In the genomic region with DNA sequence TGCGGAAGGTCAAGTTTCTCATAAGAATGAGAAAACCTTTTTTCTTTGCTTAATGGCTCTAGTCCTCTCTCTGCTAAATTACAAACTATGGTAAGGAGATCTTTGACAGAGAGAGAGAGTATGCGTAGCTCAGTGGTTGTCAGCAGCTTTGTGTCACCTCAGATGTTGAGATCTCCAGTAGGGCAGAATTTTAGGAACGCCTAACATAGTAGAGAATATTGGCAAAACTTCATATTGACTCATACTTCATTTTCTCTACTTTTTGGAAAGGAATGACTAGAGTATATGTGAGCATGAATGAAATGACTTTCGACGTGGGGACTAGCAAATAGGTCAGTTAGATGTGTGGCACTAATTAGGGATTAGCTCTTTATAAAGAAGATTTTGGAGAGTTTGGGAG, we compare ENCODE assay signal across 26 cellular contexts.
"Had no signal": no experiment of that assay in that cellular context is flagged by ENCODE, and none has a peak within 500 bp of the region (broad histone marks: within the 10 kb centered on the region; RNA-seq: fewer than 3 reads in every experiment).

No MANE protein-coding gene starts in this region.

- H3K27ac Mint-ChIP-seq: activated CD4-positive, alpha-beta memory T cell treated with anti-CD3 and anti-CD28 coated beads, Interleukin-2, amount 10 ng/mL, durations not matched to agents 7 days and 5 days; activated CD4-positive, alpha-beta T cell treated with anti-CD3 and anti-CD28 coated beads for 36 hours; activated naive CD4-positive, alpha-beta T cell treated with anti-CD3 and anti-CD28 coated beads, Interleukin-2, amount 10 ng/mL, durations not matched to agents 7 days and 5 days; activated naive CD8-positive, alpha-beta T cell treated with anti-CD3 and anti-CD28 coated beads for 36 hours; activated T-helper 2 cell treated with anti-CD3 and anti-CD28 coated beads, Interferon-gamma antibody, Interleukin-2, Interleukin-4, amounts not matched to agents 10 μg/mL and 5 μg/mL and 100 μg/mL, durations not matched to agents 14 hours and 24 hours and 36 hours; T-cell had no signal

- H3K27me3 Mint-ChIP-seq: activated CD4-positive, alpha-beta memory T cell treated with anti-CD3 and anti-CD28 coated beads, Interleukin-2, amount 10 ng/mL, durations not matched to agents 7 days and 5 days; activated CD4-positive, alpha-beta T cell treated with anti-CD3 and anti-CD28 coated beads for 36 hours; activated naive CD4-positive, alpha-beta T cell treated with anti-CD3 and anti-CD28 coated beads, Interleukin-2, amount 10 ng/mL, durations not matched to agents 7 days and 5 days; activated naive CD8-positive, alpha-beta T cell treated with anti-CD3 and anti-CD28 coated beads for 36 hours; T-cell had no signal

- DNase-seq: activated CD4-positive, alpha-beta memory T cell treated with anti-CD3 and anti-CD28 coated beads, Interleukin-2, amount 10 ng/mL, durations not matched to agents 7 days and 5 days; activated CD4-positive, alpha-beta T cell treated with anti-CD3 and anti-CD28 coated beads for 36 hours; activated CD4-positive, alpha-beta T cell treated with anti-CD3 and anti-CD28 coated beads, Interleukin-2, amount 50 U/mL, for 1 hour; activated gamma-delta T cell treated with Interleukin-2 at 50 U/mL for 16 hours; activated naive CD4-positive, alpha-beta T cell treated with anti-CD3 and anti-CD28 coated beads, Interleukin-2, amount 10 ng/mL, durations not matched to agents 7 days and 5 days; activated naive CD8-positive, alpha-beta T cell treated with anti-CD3 and anti-CD28 coated beads for 36 hours; activated T-cell treated with anti-CD3 and anti-CD28 coated beads for 4 hours; activated T-cell treated with anti-CD3 and anti-CD28 coated beads, Interleukin-2, amount 50 U/mL, for 48 hours; caudate nucleus; NCI-H1048; NCI-H146; NCI-H187 treated with DMSO at 0.1 percent for 48 hours; NCI-H2081 treated with DMSO at 0.1 percent for 48 hours; NCI-H446 treated with DMSO at 0.1 percent for 48 hours; NCI-H524 treated with DMSO at 0.1 percent for 48 hours; NCI-H774; NK-92 treated with Interleukin-12 subunit alpha and Interleukin-12 subunit beta, amount 100 ng/mL, for 24 hours; OCI-M1; RPMI8226; T-cell had no signal

- H3K4me3 Mint-ChIP-seq: activated CD4-positive, alpha-beta memory T cell treated with anti-CD3 and anti-CD28 coated beads, Interleukin-2, amount 10 ng/mL, durations not matched to agents 7 days and 5 days; activated CD4-positive, alpha-beta T cell treated with anti-CD3 and anti-CD28 coated beads for 36 hours; activated naive CD4-positive, alpha-beta T cell treated with anti-CD3 and anti-CD28 coated beads, Interleukin-2, amount 10 ng/mL, durations not matched to agents 7 days and 5 days; activated naive CD8-positive, alpha-beta T cell treated with anti-CD3 and anti-CD28 coated beads for 36 hours; T-cell had no signal

- H3K27ac ChIP-seq: breast epithelium, SK-N-MC, VCaP had no signal

- H3K9me3 ChIP-seq: breast epithelium had no signal

- H3K27me3 ChIP-seq: breast epithelium had no signal

- ATAC-seq: activated CD4-positive, alpha-beta T cell treated with anti-CD3 and anti-CD28 coated beads for 36 hours; Panc1; Right ventricle myocardium inferior; T-cell had no signal

- H3K4me3 ChIP-seq: breast epithelium, SK-N-MC had no signal

- H3K36me3 ChIP-seq: breast epithelium had no signal
